1 cellular context compared by ENCODE assay signal in the genomic region with DNA sequence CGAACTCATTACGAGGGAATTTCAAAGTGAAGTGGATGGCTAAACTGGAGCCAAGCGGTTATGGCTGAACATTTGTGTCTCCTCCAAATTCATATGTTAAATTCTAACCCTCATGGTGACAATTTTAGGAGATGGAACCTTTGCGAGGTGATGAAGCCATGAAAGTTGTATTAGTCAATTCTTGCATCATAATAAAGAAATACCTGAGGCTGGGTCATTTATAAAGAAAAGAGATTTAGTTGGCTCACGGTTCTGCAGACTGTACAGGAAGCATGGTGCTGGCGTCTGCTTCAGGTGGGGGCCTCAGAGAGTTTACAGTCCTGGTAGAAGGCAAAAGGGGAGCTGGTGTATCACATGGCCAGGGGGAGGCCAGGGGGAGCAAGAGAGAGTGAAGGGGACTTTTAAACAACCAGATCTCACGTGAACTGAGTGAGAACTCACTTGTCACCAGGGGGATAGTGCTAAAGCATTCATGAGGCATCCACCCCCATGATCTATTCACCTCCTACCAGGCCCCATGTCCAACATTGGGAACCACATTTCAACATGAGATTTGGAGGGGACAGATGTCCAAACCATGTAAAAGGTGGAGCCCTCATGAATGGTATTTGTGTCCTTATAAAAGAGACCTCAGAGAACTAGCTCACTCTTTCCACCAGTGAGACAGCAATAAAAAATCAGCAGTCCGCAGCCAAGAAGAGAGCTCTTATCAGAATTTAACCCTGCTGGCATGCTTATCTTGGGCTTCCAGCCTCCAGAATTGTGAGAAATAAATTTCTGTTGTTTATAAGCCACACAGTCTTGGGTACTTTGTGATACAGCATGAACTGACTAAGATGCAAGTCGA.
A peak's percentile ranks its signal among the peaks of the same experiment; 100 is the strongest.
TF ChIP-seq lines count a peak whose summit lies in the region.

No MANE protein-coding gene starts in this region.

TF ChIP-seq in K562, 482 proteins besides CTCF, POLR2A, EP300 and RAD21 (continues in another document):
- TF ChIP-seq NCOR1 (IDR thresholded peaks at IDR 0.05) (peak; percentile 92), ZSCAN29 (IDR thresholded peaks at IDR 0.05) (no peak), ZNF239 (CRISPR knock-in tag; IDR thresholded peaks at IDR 0.05) (no peak), NFE2 (IDR thresholded peaks at IDR 0.05; ENCODE audit: low read depth) (peak; percentile 89), NFATC3 (IDR thresholded peaks at IDR 0.05) (peak; percentile 62; the same call in 1 of the 2 replicates), ATF1 (CRISPR knock-in tag; IDR thresholded peaks at IDR 0.05) (no peak), ATF1 (tag; IDR thresholded peaks at IDR 0.05) (0 out of 2 replicates have a peak, but pooled peaks have one; percentile 33), ZFP1 (CRISPR knock-in tag; IDR thresholded peaks at IDR 0.05) (no peak), LEF1 (IDR thresholded peaks at IDR 0.05) (peak; percentile 92), THAP7 (CRISPR knock-in tag; IDR thresholded peaks at IDR 0.05) (no peak), MAFK (IDR thresholded peaks at IDR 0.05; ENCODE audit: low read length) (peak; percentile 68; the same call in 1 of the 2 replicates), E2F4 (CRISPR knock-in tag; IDR thresholded peaks at IDR 0.05; ENCODE audit: low read depth) (no peak), DPF2 (IDR thresholded peaks at IDR 0.05) (peak; percentile 98), ZNF311 (CRISPR knock-in tag; IDR thresholded peaks at IDR 0.05) (no peak), MEIS2 (IDR thresholded peaks at IDR 0.05; ENCODE audit: partially characterized antibody) (peak; percentile 8), CEBPG (CRISPR knock-in tag; IDR thresholded peaks at IDR 0.05) (no peak), CEBPG (tag; conservative IDR thresholded peaks at IDR 0.05 in 1 of 2, IDR thresholded peaks at IDR 0.05 in 1 of 2) (peak; percentile 31 to 76; a peak in 3 of 4 replicates), UBTF (IDR thresholded peaks at IDR 0.05; ENCODE audit: borderline replicate concordance in 1 of 2, low read depth in 2 of 2, low read length in 2 of 2) (no peak), ZNF592 (IDR thresholded peaks at IDR 0.05) (peak; percentile 61; the same call in 1 of the 2 replicates), ZNF316 (IDR thresholded peaks at IDR 0.05) (peak; percentile 66), ARID1B (IDR thresholded peaks at IDR 0.05) (peak; percentile 97), RBM15 (IDR thresholded peaks at IDR 0.05; ENCODE audit: insufficient read depth, low read length) (no peak), ZNF197 (CRISPR knock-in tag; IDR thresholded peaks at IDR 0.05; ENCODE audit: low read depth) (0 out of 2 replicates have a peak, but pooled peaks have one; percentile 37), ATF3 (IDR thresholded peaks at IDR 0.05) (peak; percentile 28), ATF3 (CRISPR knock-in tag; conservative IDR thresholded peaks at IDR 0.05) (no peak), ZNF644 (tag; IDR thresholded peaks at IDR 0.05; ENCODE audit: low read depth) (peak; percentile 69; the same call in 1 of the 2 replicates), CBFA2T2 (conservative IDR thresholded peaks at IDR 0.05) (peak; percentile 93), CXXC5 (CRISPR knock-in tag; IDR thresholded peaks at IDR 0.05) (no peak), BHLHE40 (IDR thresholded peaks at IDR 0.05; ENCODE audit: low read length) (peak; percentile 55), ARNT (IDR thresholded peaks at IDR 0.05) (peak in 1 of 2 experiments; percentile 78; a peak in 2 of 4 replicates), RBM39 (optimal IDR thresholded peaks at IDR 0.05; ENCODE audit: low read depth, low read length) (no peak), SFPQ (IDR thresholded peaks at IDR 0.05; ENCODE audit: low read depth, low read length) (no peak), JUND (IDR thresholded peaks at IDR 0.05; ENCODE audit: borderline replicate concordance, low read depth, low read length) (peak; percentile 71; the same call in 1 of the 2 replicates), JUND (tag; IDR thresholded peaks at IDR 0.05; ENCODE audit: borderline replicate concordance, low read depth, low read length) (peak; percentile 75; the same call in 2 of the 3 replicates), PCBP2 (IDR thresholded peaks at IDR 0.05; ENCODE audit: low read depth, low read length, poor library complexity, severe bottlenecking) (no peak)
- TF ChIP-seq, protein P1, sequence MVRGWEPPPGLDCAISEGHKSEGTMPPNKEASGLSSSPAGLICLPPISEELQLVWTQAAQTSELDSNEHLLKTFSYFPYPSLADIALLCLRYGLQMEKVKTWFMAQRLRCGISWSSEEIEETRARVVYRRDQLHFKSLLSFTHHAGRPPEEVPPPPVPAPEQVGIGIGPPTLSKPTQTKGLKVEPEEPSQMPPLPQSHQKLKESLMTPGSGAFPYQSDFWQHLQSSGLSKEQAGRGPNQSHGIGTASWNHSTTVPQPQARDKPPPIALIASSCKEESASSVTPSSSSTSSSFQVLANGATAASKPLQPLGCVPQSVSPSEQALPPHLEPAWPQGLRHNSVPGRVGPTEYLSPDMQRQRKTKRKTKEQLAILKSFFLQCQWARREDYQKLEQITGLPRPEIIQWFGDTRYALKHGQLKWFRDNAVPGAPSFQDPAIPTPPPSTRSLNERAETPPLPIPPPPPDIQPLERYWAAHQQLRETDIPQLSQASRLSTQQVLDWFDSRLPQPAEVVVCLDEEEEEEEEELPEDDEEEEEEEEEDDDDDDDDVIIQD (CRISPR knock-in tag; IDR thresholded peaks at IDR 0.05), result no peak
